Comparison of ENCODE assay signal across 18 cellular contexts in the genomic region with DNA sequence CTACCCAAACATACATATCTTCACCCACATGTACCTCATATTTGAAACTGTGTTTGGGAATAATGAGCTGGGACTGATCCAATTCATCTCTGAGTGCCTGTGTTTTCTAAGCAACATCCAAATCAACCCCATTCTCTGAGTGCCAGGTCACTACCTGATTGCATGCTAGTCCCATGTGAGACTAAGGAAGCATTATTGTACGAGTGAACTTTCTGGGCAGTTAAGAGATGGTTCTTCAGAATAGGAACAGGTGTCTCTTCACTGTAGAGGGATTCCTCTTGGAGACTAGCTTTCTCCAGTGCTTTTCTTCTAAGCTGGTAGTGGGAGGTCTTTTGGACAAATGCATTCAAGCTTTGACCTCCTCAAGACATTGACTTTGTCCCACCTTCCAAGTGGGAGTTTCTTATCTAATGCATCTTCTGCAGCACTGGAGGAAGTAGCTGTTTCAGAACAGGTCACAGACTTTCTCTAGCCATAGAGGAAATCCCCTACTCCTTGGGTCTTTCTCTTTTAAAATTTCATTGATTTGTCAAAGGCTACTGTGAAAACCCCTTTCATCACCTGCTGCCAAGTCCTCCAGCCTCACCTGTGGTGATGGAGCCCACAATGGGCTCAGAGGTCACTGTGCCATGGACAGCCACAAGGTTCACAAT.
DNase-seq lines count a peak whose midpoint lies in the region; ATAC-seq, FAIRE-seq and TF ChIP-seq lines count a peak whose summit lies in the region.
"Had no signal": no experiment of that assay in that cellular context is flagged by ENCODE, and none has a peak within 500 bp of the region (broad histone marks: within the 10 kb centered on the region; RNA-seq: fewer than 3 reads in every experiment).

No MANE protein-coding gene starts in this region.

- intact Hi-C loops in left cardiac atrium (cut with DNase I) = no loop called here
- intact Hi-C loops in cardiac septum (cut with DNase I) = no loop called here

- H3K4me1 ChIP-seq in CD8-positive, alpha-beta memory T cell (ENCODE audit: insufficient read depth, low read length) = no peaks in the 10 kb centered on the region
- H3K4me1 ChIP-seq: body of pancreas, parathyroid adenoma, stomach had no signal

- H3K27ac ChIP-seq in CD8-positive, alpha-beta memory T cell (ENCODE audit: low read depth, low read length) = no peak overlapping the region
- H3K27ac ChIP-seq: body of pancreas, parathyroid adenoma, stomach had no signal

- H3K4me3 ChIP-seq in CD8-positive, alpha-beta memory T cell (ENCODE audit: low read length) = no peak overlapping the region
- H3K4me3 ChIP-seq: body of pancreas, lung, stomach had no signal

- no peaks in the 10 kb centered on the region for H3K27me3 ChIP-seq in CD8-positive, alpha-beta memory T cell (ENCODE audit: insufficient read depth, low read length, poor library complexity, severe bottlenecking)
- H3K27me3 ChIP-seq: body of pancreas had no signal

- H3K27me3 Mint-ChIP-seq in CD8-positive, alpha-beta memory T cell = peaks cover 24 to 46% of the 10 kb centered on the region in 2 donors

- no peaks in the 10 kb centered on the region for H3K36me3 Mint-ChIP-seq in CD8-positive, alpha-beta memory T cell

- no peaks in the 10 kb centered on the region for H3K36me3 ChIP-seq in CD8-positive, alpha-beta memory T cell (ENCODE audit: insufficient read depth, low read length)
- H3K36me3 ChIP-seq: stomach had no signal

- no peak overlapping the region for H3K27ac Mint-ChIP-seq in CD8-positive, alpha-beta memory T cell
- H3K27ac Mint-ChIP-seq: activated T-helper 1 cell treated with anti-CD3 and anti-CD28 coated beads, Interleukin-12 subunit alpha, Interleukin-12 subunit beta, Interleukin-2, Interleukin-4 antibody, amounts not matched to agents 30 ng/mL and 10 ng/mL and 1 ng/mL, durations not matched to agents 14 hours and 24 hours and 36 hours had no signal

- ATAC-seq in GM19372 (IDR thresholded peaks at IDR 0.05; ENCODE audit: low read depth, unreplicated experiment) = peak; percentile 81
- peak; percentile 84 for ATAC-seq in HG02759 (IDR thresholded peaks at IDR 0.05; ENCODE audit: unreplicated experiment)
- peak; percentile 85 for ATAC-seq in HG03432 (IDR thresholded peaks at IDR 0.05; ENCODE audit: unreplicated experiment)
- no peak for ATAC-seq in left cardiac atrium
- ATAC-seq: body of pancreas had no signal

- no peak for TF ChIP-seq POLR2A in GM12892 (IDR thresholded peaks at IDR 0.05; ENCODE audit: low read depth, low read length)

- H3K4me1 Mint-ChIP-seq in CD8-positive, alpha-beta memory T cell = no peaks in the 10 kb centered on the region

- POLR2A ChIA-PET in CD8-positive, alpha-beta memory T cell (lab: Charles Lee) = no interaction called here

- FAIRE-seq in GM12892 (lab: Jason Lieb, UNC) = peak; percentile 86

- CTCF ChIA-PET in CD8-positive, alpha-beta memory T cell (lab: Charles Lee) = interaction anchor here (1.5 kb wide), 1 partner anchor 10 kb away, joined by 3 read pairs; no protein-coding TSS in a partner anchor

- H3K4me3 Mint-ChIP-seq in CD8-positive, alpha-beta memory T cell = no peak overlapping the region
- H3K4me3 Mint-ChIP-seq: activated T-helper 1 cell treated with anti-CD3 and anti-CD28 coated beads, Interleukin-12 subunit alpha, Interleukin-12 subunit beta, Interleukin-2, Interleukin-4 antibody, amounts not matched to agents 30 ng/mL and 10 ng/mL and 1 ng/mL, durations not matched to agents 14 hours and 24 hours and 36 hours had no signal

- H3K9me3 ChIP-seq in CD8-positive, alpha-beta memory T cell (ENCODE audit: low read length) = no peaks in the 10 kb centered on the region
- H3K9me3 ChIP-seq: body of pancreas, stomach had no signal

- DNase-seq in GM12892 (ENCODE audit: insufficient read length) = no peak
- no peak for DNase-seq in left cardiac atrium
- DNase-seq in CD8-positive, alpha-beta memory T cell = no peak
- DNase-seq in cardiac septum (ENCODE audit: low spot score) = no peak
- no peak for DNase-seq in activated T-cell treated with anti-CD3 and anti-CD28 coated beads, Interleukin-2, amount 50 U/mL, for 1 hour
- DNase-seq: activated CD4-positive, CD25-positive, alpha-beta regulatory T cell; body of pancreas; DMS153; NCI-H1092 treated with DMSO at 0.1 percent for 48 hours; NCI-H82; stimulated activated CD4-positive, alpha-beta T cell treated with anti-CD3 and anti-CD28 coated beads, Interleukin-1b, Interleukin-23, amount 100 ng/mL, for 48 hours; stomach had no signal

- H3K9me3 Mint-ChIP-seq in CD8-positive, alpha-beta memory T cell = no peaks in the 10 kb centered on the region
- H3K9me3 Mint-ChIP-seq: activated T-helper 1 cell treated with anti-CD3 and anti-CD28 coated beads, Interleukin-12 subunit alpha, Interleukin-12 subunit beta, Interleukin-2, Interleukin-4 antibody, amounts not matched to agents 30 ng/mL and 10 ng/mL and 1 ng/mL, durations not matched to agents 14 hours and 24 hours and 36 hours had no signal

Comparison
In these comparisons a context has a peak if more than half of its experiments do, and no peak if none do; other contexts are left out.
1. ATAC-seq: peak in GM19372 (single experiment), HG02759 (single experiment) and HG03432 (single experiment); none in left cardiac atrium (0 of 2).